10 cellular contexts compared by ENCODE assay signal in the genomic region with DNA sequence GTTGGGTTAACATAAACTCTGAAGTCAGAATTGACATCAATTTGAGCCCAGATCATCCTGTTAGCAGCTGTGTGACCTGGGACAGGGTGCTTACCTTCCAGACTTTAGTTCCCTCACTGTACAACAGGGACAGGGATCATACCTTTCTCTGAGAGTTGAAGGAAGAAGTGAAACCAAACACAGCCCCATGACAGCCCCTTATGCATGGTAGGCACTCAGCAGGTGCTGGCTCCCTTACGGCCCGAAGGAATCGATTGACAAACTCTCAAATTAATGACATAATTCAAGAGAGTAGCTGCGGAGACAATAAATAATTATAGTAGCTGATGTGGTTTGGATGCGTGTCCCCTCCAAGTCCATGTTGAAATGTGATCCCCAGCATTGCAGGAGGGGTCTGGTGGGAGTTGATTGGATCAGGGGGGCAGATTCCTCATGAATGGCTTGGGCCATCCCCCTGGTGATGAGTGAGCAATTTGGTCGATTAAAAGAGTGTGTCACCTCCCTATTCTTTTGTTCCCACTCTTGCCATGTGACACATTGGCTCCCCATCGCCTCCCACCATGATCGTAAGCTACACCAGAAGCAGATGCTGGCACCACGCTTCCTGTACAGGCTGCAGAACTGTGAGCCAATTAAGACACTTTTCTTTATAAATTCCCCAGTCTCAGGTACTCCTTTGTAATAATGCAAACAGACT.
A peak's percentile ranks its signal among the peaks of the same experiment; 100 is the strongest.
DNase-seq lines count a peak whose midpoint lies in the region; ATAC-seq, FAIRE-seq and TF ChIP-seq lines count a peak whose summit lies in the region.
"Had no signal": no experiment of that assay in that cellular context is flagged by ENCODE, and none has a peak within 500 bp of the region (broad histone marks: within the 10 kb centered on the region; RNA-seq: fewer than 3 reads in every experiment).

No MANE protein-coding gene starts in this region.

- H3K23ac ChIP-seq in H1 (ENCODE audit: insufficient read length) (no peak overlapping the region), neuronal stem cell (ENCODE audit: low read depth, low read length, poor library complexity) (no peak overlapping the region)

- no peaks in the 10 kb centered on the region for H3K9me2 ChIP-seq in GM23338 (ENCODE audit: insufficient read depth)
- no peaks in the 10 kb centered on the region for H3K9me2 ChIP-seq in PC-3 (replicated peaks; ENCODE audit: low read length)

- H3K4me2 ChIP-seq in GM23338 (no peak overlapping the region), H1 (ENCODE audit: insufficient read depth in 1 of 2, low read depth in 2 of 2, low read length in 2 of 2) (no peak overlapping the region), neuronal stem cell (ENCODE audit: insufficient read depth, low read length, poor library complexity, severe bottlenecking) (no peak overlapping the region), PC-3 (ENCODE audit: low read length) (no peak overlapping the region)

- no peaks in the 10 kb centered on the region for H3K9me3 Mint-ChIP-seq in CD8-positive, alpha-beta memory T cell
- H3K9me3 Mint-ChIP-seq in GM23338: no peaks in the 10 kb centered on the region

- no peak overlapping the region for H4K5ac ChIP-seq in H1 (ENCODE audit: insufficient read length, low read depth, low read length)

- no peak for DNase-seq in CD8-positive, alpha-beta memory T cell
- no peak for DNase-seq in GM23338 (ENCODE audit: low spot score)
- DNase-seq in NCI-H2171 treated with DMSO at 0.1 percent for 48 hours (lab: John Stamatoyannopoulos, UW): peak; percentile 84
- no peak for DNase-seq in H1 (ENCODE audit: low read depth in 1 of 2, low spot score in 2 of 2)
- DNase-seq in neuronal stem cell (ENCODE audit: low spot score): no peak
- no peak for DNase-seq in NCI-H774 (lab: John Stamatoyannopoulos, UW)
- DNase-seq in PC-3: no peak
- DNase-seq: GF-D8 had no signal

- no peak overlapping the region for H3K56ac ChIP-seq in H1 (replicated peaks; ENCODE audit: insufficient read length, low read depth, low read length)

- H2BK5ac ChIP-seq in H1 (ENCODE audit: low read depth, low read length): no peak overlapping the region
- no peak overlapping the region for H2BK5ac ChIP-seq in neuronal stem cell (ENCODE audit: low read length)

- WGBS in H1 (ENCODE audit: extremely low coverage in 1 of 2, insufficient coverage in 1 of 2, insufficient read length in 1 of 2, insufficient replicate concordance in 2 of 2, low coverage in 1 of 2, low lambda C conversion rate in 2 of 2, missing lambda C conversion rate in 1 of 2), 2 experiments: 83% methylated on average over 9 of the region's 9 CpGs; no CpG with 5 or more reads in 1 of the 2 experiments
- no CpG with 5 or more reads among the region's 9 CpGs for WGBS in neuronal stem cell (ENCODE audit: extremely low coverage in 2 of 2, insufficient read length in 2 of 2, insufficient replicate concordance in 1 of 2), 2 donors

- TF ChIP-seq CTCF in GM23338 (conservative IDR thresholded peaks at IDR 0.05; ENCODE audit: low read depth in 2 of 2) (no peak), H1 (IDR thresholded peaks at IDR 0.05; ENCODE audit: control extremely low read depth in 1 of 3, insufficient read depth in 1 of 3, low read depth in 1 of 3, low read length in 3 of 3) (no peak), PC-3 (conservative IDR thresholded peaks at IDR 0.05; ENCODE audit: low read depth, low read length) (no peak)

- intact Hi-C loops in PC-3 (cut with micrococcal nuclease): no loop called here

- ATAC-seq in GM23338 (no peak), HG03439 (IDR thresholded peaks at IDR 0.05; ENCODE audit: unreplicated experiment) (no peak), PC-3 (no peak)
- ATAC-seq: left lung had no signal

- no peak for TF ChIP-seq RAD21 in H1 (IDR thresholded peaks at IDR 0.05 in 1 of 2, conservative IDR thresholded peaks at IDR 0.05 in 1 of 2; ENCODE audit: low read depth in 2 of 2, low read length in 2 of 2)

- no peaks in the 10 kb centered on the region for H3K36me3 ChIP-seq in CD8-positive, alpha-beta memory T cell (ENCODE audit: insufficient read depth, low read length)
- H3K36me3 ChIP-seq in GM23338 (ENCODE audit: insufficient read depth): no peaks in the 10 kb centered on the region
- H3K36me3 ChIP-seq in H1 (ENCODE audit: control insufficient read depth in 2 of 4, insufficient read depth in 4 of 4, low read length in 3 of 4): no peaks in the 10 kb centered on the region
- H3K36me3 ChIP-seq in neuronal stem cell (replicated peaks in 1 of 2; ENCODE audit: control insufficient read depth in 2 of 2, insufficient read depth in 2 of 2, low read length in 2 of 2): no peaks in the 10 kb centered on the region
- H3K36me3 ChIP-seq in PC-3 (ENCODE audit: low read depth, low read length): peaks cover 6% of the 10 kb centered on the region; the same call in 1 of the 2 replicates

- peaks cover 61 to 90% (median 66%) of the 10 kb centered on the region in 3 donors for H3K4me1 Mint-ChIP-seq in CD8-positive, alpha-beta memory T cell
- peaks cover 40% of the 10 kb centered on the region for H3K4me1 Mint-ChIP-seq in GM23338

- H3K4me3 Mint-ChIP-seq in CD8-positive, alpha-beta memory T cell: peak overlapping the region in 5 of 7 donors; percentile 3 to 72 (median 50)
- no peak overlapping the region; the same call in 2 of the 3 replicates for H3K4me3 Mint-ChIP-seq in GM23338

- no peak overlapping the region for H3K4me3 ChIP-seq in CD8-positive, alpha-beta memory T cell (ENCODE audit: low read length)
- H3K4me3 ChIP-seq in GM23338 (no peak overlapping the region), H1 (ENCODE audit: extremely low read depth in 1 of 4, insufficient read depth in 2 of 4, low read depth in 3 of 4, low read length in 4 of 4) (no peak overlapping the region), neuronal stem cell (ENCODE audit: low read length in 2 of 2) (no peak overlapping the region), PC-3 (ENCODE audit: low read length) (no peak overlapping the region)
- H3K4me3 ChIP-seq: left lung had no signal

- H3F3A ChIP-seq in GM23338 (replicated peaks; ENCODE audit: low read depth) (no peaks in the 10 kb centered on the region), PC-3 (ENCODE audit: low read length, unreplicated experiment) (no peaks in the 10 kb centered on the region)

- no peaks in the 10 kb centered on the region for H3K23me2 ChIP-seq in H1 (ENCODE audit: low read depth, low read length)

- no peaks in the 10 kb centered on the region for H3K9me3 ChIP-seq in CD8-positive, alpha-beta memory T cell (ENCODE audit: low read length)
- H3K9me3 ChIP-seq in H1 (ENCODE audit: insufficient read depth in 2 of 2, low read depth in 1 of 2, low read length in 1 of 2) (no peaks in the 10 kb centered on the region), neuronal stem cell (replicated peaks in 1 of 2; ENCODE audit: control insufficient read depth in 2 of 2, insufficient read depth in 1 of 2, low read depth in 1 of 2, low read length in 2 of 2) (no peaks in the 10 kb centered on the region), PC-3 (ENCODE audit: low read length) (no peaks in the 10 kb centered on the region)
- H3K9me3 ChIP-seq: left lung had no signal

- H4K20me1 ChIP-seq in GM23338 (replicated peaks; ENCODE audit: insufficient read depth): no peaks in the 10 kb centered on the region
- H4K20me1 ChIP-seq in H1 (replicated peaks in 1 of 2; ENCODE audit: control insufficient read depth in 1 of 2, insufficient read depth in 2 of 2, low read length in 2 of 2): no peaks in the 10 kb centered on the region
- H4K20me1 ChIP-seq in PC-3 (ENCODE audit: low read length): peaks cover 43% of the 10 kb centered on the region

- no peak overlapping the region for H3K14ac ChIP-seq in H1 (ENCODE audit: insufficient read length)
- H3K14ac ChIP-seq in neuronal stem cell (ENCODE audit: low read length): no peak overlapping the region

- H2AK5ac ChIP-seq in H1 (ENCODE audit: low read depth, low read length) (no peak overlapping the region), neuronal stem cell (ENCODE audit: low read depth, low read length) (no peak overlapping the region)

- H3K27me3 Mint-ChIP-seq in CD8-positive, alpha-beta memory T cell: no peaks in the 10 kb centered on the region
- peaks cover 7% of the 10 kb centered on the region for H3K27me3 Mint-ChIP-seq in GM23338 (ENCODE audit: insufficient read depth, low read depth, poor library complexity)

- no peak overlapping the region for H2BK20ac ChIP-seq in H1 (ENCODE audit: low read length)

- TF ChIP-seq EP300 in H1 (IDR thresholded peaks at IDR 0.05; ENCODE audit: borderline replicate concordance in 1 of 2, low read depth in 2 of 2, low read length in 2 of 2): no peak

- no peak for TF ChIP-seq POLR2A in H1 (IDR thresholded peaks at IDR 0.05; ENCODE audit: control extremely low read depth in 1 of 2, low read depth in 2 of 2, low read length in 2 of 2)

- CTCF ChIA-PET in CD8-positive, alpha-beta memory T cell (lab: Charles Lee): no interaction called here
- CTCF ChIA-PET in H1 (lab: Charles Lee; ENCODE audit: partially characterized antibody) (interaction anchor here (0.6 to 4.5 kb wide), 13 partner anchors 9 to 1120 kb away, joined by 3 to 29 read pairs (median 4); no protein-coding TSS in a partner anchor), PC-3 (lab: Charles Lee) (no interaction called here)

- H3K9ac ChIP-seq in H1 (replicated peaks in 1 of 4; ENCODE audit: extremely low read depth in 1 of 4, low read depth in 3 of 4, low read length in 3 of 4): no peak overlapping the region
- H3K9ac ChIP-seq in neuronal stem cell (ENCODE audit: low read depth, low read length, poor library complexity): no peak overlapping the region
- no peak overlapping the region for H3K9ac ChIP-seq in PC-3 (ENCODE audit: low read length)

- H2BK15ac ChIP-seq in H1 (ENCODE audit: low read length) (no peak overlapping the region), neuronal stem cell (ENCODE audit: low read length) (no peak overlapping the region)

- peaks cover 0 to 17% (median 0%) of the 10 kb centered on the region in 3 donors for H3K36me3 Mint-ChIP-seq in CD8-positive, alpha-beta memory T cell
- H3K36me3 Mint-ChIP-seq in GM23338 (ENCODE audit: low read depth): no peaks in the 10 kb centered on the region

- H4K8ac ChIP-seq in H1 (ENCODE audit: extremely low read depth, insufficient read depth, low read length) (no peak overlapping the region), neuronal stem cell (ENCODE audit: low read depth, low read length) (no peak overlapping the region)

- H4K91ac ChIP-seq in H1 (replicated peaks; ENCODE audit: insufficient read length, low read length): no peak overlapping the region
- no peak overlapping the region for H4K91ac ChIP-seq in neuronal stem cell (ENCODE audit: low read depth, low read length, poor library complexity)

- no peak overlapping the region for H3K27ac ChIP-seq in CD8-positive, alpha-beta memory T cell (ENCODE audit: low read depth, low read length)
- H3K27ac ChIP-seq in GM23338 (ENCODE audit: low read depth): no peak overlapping the region; the same call in 1 of the 2 replicates
- 0 out of 2 replicates have a peak overlapping the region, but pooled peaks have one; percentile 7 for H3K27ac ChIP-seq in H1 (ENCODE audit: low read depth, low read length)
- H3K27ac ChIP-seq in neuronal stem cell (replicated peaks; ENCODE audit: low read length): no peak overlapping the region
- no peak overlapping the region for H3K27ac ChIP-seq in PC-3 (ENCODE audit: low read length)
- H3K27ac ChIP-seq: left lung had no signal

- FAIRE-seq in H1 (lab: Jason Lieb, UNC): no peak

- H2BK120ac ChIP-seq in H1 (replicated peaks; ENCODE audit: low read depth, low read length) (no peak overlapping the region), neuronal stem cell (ENCODE audit: low read depth, low read length) (no peak overlapping the region)

- peaks cover 67% of the 10 kb centered on the region for H3K4me1 ChIP-seq in CD8-positive, alpha-beta memory T cell (ENCODE audit: insufficient read depth, low read length)
- peaks cover 4% of the 10 kb centered on the region; the same call in 1 of the 2 replicates for H3K4me1 ChIP-seq in GM23338 (ENCODE audit: insufficient read depth)
- peaks cover 2 to 8% (median 6%) of the 10 kb centered on the region in 4 experiments; a peak in 5 of 7 replicates for H3K4me1 ChIP-seq in H1 (replicated peaks in 1 of 4; ENCODE audit: control insufficient read depth in 3 of 4, insufficient read depth in 4 of 4, low read length in 3 of 4)
- H3K4me1 ChIP-seq in neuronal stem cell (ENCODE audit: control insufficient read depth in 2 of 2, insufficient read depth in 1 of 2, low read depth in 1 of 2, low read length in 2 of 2): peaks cover 20 to 21% of the 10 kb centered on the region in 2 donors
- H3K4me1 ChIP-seq in PC-3 (ENCODE audit: insufficient read depth, low read length): no peaks in the 10 kb centered on the region

- no TSS peak for BruUV-seq in PC-3 (replicated peaks; lab: Mats Ljungman, UMichigan)

- H2BK12ac ChIP-seq in H1 (ENCODE audit: low read depth, low read length) (no peak overlapping the region; the same call in 1 of the 2 replicates), neuronal stem cell (ENCODE audit: low read length) (no peak overlapping the region)

- no peak overlapping the region for H2AFZ ChIP-seq in GM23338
- no peak overlapping the region for H2AFZ ChIP-seq in H1 (ENCODE audit: low read length)
- H2AFZ ChIP-seq in neuronal stem cell (ENCODE audit: low read length): no peak overlapping the region
- H2AFZ ChIP-seq in PC-3 (ENCODE audit: low read length): no peak overlapping the region

- H3K79me1 ChIP-seq in H1 (ENCODE audit: low read depth, low read length): no peaks in the 10 kb centered on the region
- peaks cover 3% of the 10 kb centered on the region for H3K79me1 ChIP-seq in neuronal stem cell (ENCODE audit: low read depth, low read length)

- H3K27ac Mint-ChIP-seq in CD8-positive, alpha-beta memory T cell: peak overlapping the region; percentile 38 to 92 (median 69)
- peak overlapping the region; percentile 50; the same call in 1 of the 2 replicates for H3K27ac Mint-ChIP-seq in GM23338

- no peak overlapping the region for H3K4ac ChIP-seq in H1 (replicated peaks; ENCODE audit: insufficient read length, low read depth, low read length)
- no peak overlapping the region for H3K4ac ChIP-seq in neuronal stem cell (ENCODE audit: low read length)

- H3K27me3 ChIP-seq in CD8-positive, alpha-beta memory T cell (ENCODE audit: insufficient read depth, low read length, poor library complexity, severe bottlenecking): no peaks in the 10 kb centered on the region
- H3K27me3 ChIP-seq in GM23338 (ENCODE audit: insufficient read depth): no peaks in the 10 kb centered on the region
- no peaks in the 10 kb centered on the region for H3K27me3 ChIP-seq in H1 (replicated peaks in 1 of 4; ENCODE audit: control insufficient read depth in 3 of 4, extremely low read depth in 1 of 4, insufficient read depth in 3 of 4, low read length in 3 of 4)
- no peaks in the 10 kb centered on the region for H3K27me3 ChIP-seq in neuronal stem cell (ENCODE audit: control insufficient read depth in 3 of 3, insufficient read depth in 3 of 3, low read depth in 1 of 3, low read length in 3 of 3)
- H3K27me3 ChIP-seq in PC-3 (ENCODE audit: low read length): no peaks in the 10 kb centered on the region
- H3K27me3 ChIP-seq: left lung had no signal

- no peak overlapping the region for H3K18ac ChIP-seq in H1 (ENCODE audit: extremely low read depth, low read length)
- H3K18ac ChIP-seq in neuronal stem cell (ENCODE audit: low read length): no peak overlapping the region

- H3K79me2 ChIP-seq in GM23338 (replicated peaks; ENCODE audit: insufficient read depth) (no peaks in the 10 kb centered on the region), H1 (ENCODE audit: control insufficient read depth in 1 of 2, insufficient read depth in 2 of 2, low read length in 2 of 2) (no peaks in the 10 kb centered on the region), PC-3 (ENCODE audit: low read length) (peaks cover 99% of the 10 kb centered on the region)

- POLR2A ChIA-PET in CD8-positive, alpha-beta memory T cell (lab: Charles Lee): interaction anchor here (0.5 kb wide), 1 partner anchor 72 kb away, joined by 3 read pairs; no protein-coding TSS in a partner anchor
- POLR2A ChIA-PET in H1 (lab: Charles Lee; ENCODE audit: partially characterized antibody) (no interaction called here), PC-3 (lab: Charles Lee; ENCODE audit: unreplicated experiment) (no interaction called here)
